In the genomic region with DNA sequence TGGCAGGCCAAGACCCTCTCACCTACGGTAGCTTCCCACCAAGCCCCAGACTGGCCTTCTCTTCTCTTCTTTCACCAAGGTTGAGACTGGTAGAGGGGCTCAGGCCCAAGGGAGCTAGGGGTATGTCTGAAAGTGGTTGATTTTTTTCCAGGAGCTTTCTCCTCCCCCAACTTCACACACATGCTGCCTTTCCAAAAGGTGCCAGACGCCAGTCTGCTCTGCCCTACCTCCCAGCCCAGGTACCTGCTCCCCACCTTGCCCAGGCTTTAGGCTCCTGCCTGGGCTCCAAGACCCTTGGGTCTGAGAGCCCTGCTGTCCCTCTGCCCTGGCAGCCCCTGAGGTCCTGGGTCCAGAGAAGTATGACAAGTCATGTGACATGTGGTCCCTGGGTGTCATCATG, we compare ENCODE assay signal across 21 cellular contexts. TPM values are rescaled to one million over a fixed set of nuclear protein-coding genes. Genes with fewer than 3 reads are reported as not detected.
DNase-seq lines count a peak whose midpoint lies in the region; ATAC-seq, FAIRE-seq and TF ChIP-seq lines count a peak whose summit lies in the region.
"Had no signal": no experiment of that assay in that cellular context is flagged by ENCODE, and none has a peak within 500 bp of the region (broad histone marks: within the 10 kb centered on the region; RNA-seq: fewer than 3 reads in every experiment).

No MANE protein-coding gene starts in this region.

- H3K9ac ChIP-seq in K562 (ENCODE audit: insufficient read depth in 1 of 2, low read depth in 2 of 2, low read length in 2 of 2): no peak overlapping the region
- no peak overlapping the region for H3K9ac ChIP-seq in mesendoderm (ENCODE audit: low read length)

- H3K27me3 Mint-ChIP-seq in activated naive CD8-positive, alpha-beta T cell treated with anti-CD3 and anti-CD28 coated beads for 36 hours: no peaks in the 10 kb centered on the region
- H3K27me3 Mint-ChIP-seq in activated naive CD8-positive, alpha-beta T cell treated with anti-CD3 and anti-CD28 coated beads, Interleukin-2, amount 50 U/mL, for 24 hours: no peaks in the 10 kb centered on the region
- no peaks in the 10 kb centered on the region for H3K27me3 Mint-ChIP-seq in T-helper 17 cell
- H3K27me3 Mint-ChIP-seq: CD4-positive, CD25-positive, alpha-beta regulatory T cell; IgD-negative memory B cell had no signal

- H3K36me3 Mint-ChIP-seq in activated naive CD8-positive, alpha-beta T cell treated with anti-CD3 and anti-CD28 coated beads for 36 hours: peaks cover 16% of the 10 kb centered on the region
- H3K36me3 Mint-ChIP-seq in activated naive CD8-positive, alpha-beta T cell treated with anti-CD3 and anti-CD28 coated beads, Interleukin-2, amount 50 U/mL, for 24 hours (ENCODE audit: low read depth): peaks cover 28% of the 10 kb centered on the region
- peaks cover 6% of the 10 kb centered on the region for H3K36me3 Mint-ChIP-seq in T-helper 17 cell (ENCODE audit: low read depth)

- H3K56ac ChIP-seq in mesendoderm (ENCODE audit: low read length): peak overlapping the region; percentile 44

- H2AFZ ChIP-seq in K562 (ENCODE audit: low read depth, low read length): no peak overlapping the region
- H2AFZ ChIP-seq: PC-9 had no signal

- H3K27me3 ChIP-seq in K562 (ENCODE audit: control insufficient read depth in 2 of 2, insufficient read depth in 2 of 2, low read length in 2 of 2): no peaks in the 10 kb centered on the region
- no peaks in the 10 kb centered on the region for H3K27me3 ChIP-seq in mesendoderm (ENCODE audit: insufficient read depth, low read length, poor library complexity)
- no peaks in the 10 kb centered on the region for H3K27me3 ChIP-seq in uterus

- H3K9me3 ChIP-seq in T-helper 17 cell (ENCODE audit: control insufficient read depth, low read length, poor library complexity, severe bottlenecking): no peaks in the 10 kb centered on the region
- H3K9me3 ChIP-seq in K562 (replicated peaks; ENCODE audit: control insufficient read depth, insufficient read depth, low read depth, low read length): no peaks in the 10 kb centered on the region
- no peaks in the 10 kb centered on the region for H3K9me3 ChIP-seq in uterus

- H3K4me2 ChIP-seq in K562 (ENCODE audit: insufficient read depth, low read length) (no peak overlapping the region), mesendoderm (ENCODE audit: low read length) (no peak overlapping the region)
- H3K4me2 ChIP-seq: PC-9 had no signal

- peaks cover 4% of the 10 kb centered on the region for H3K4me1 Mint-ChIP-seq in activated naive CD8-positive, alpha-beta T cell treated with anti-CD3 and anti-CD28 coated beads for 36 hours
- no peaks in the 10 kb centered on the region for H3K4me1 Mint-ChIP-seq in activated naive CD8-positive, alpha-beta T cell treated with anti-CD3 and anti-CD28 coated beads, Interleukin-2, amount 50 U/mL, for 24 hours
- peaks cover 5% of the 10 kb centered on the region for H3K4me1 Mint-ChIP-seq in T-helper 17 cell
- H3K4me1 Mint-ChIP-seq: IgD-negative memory B cell had no signal

- no peak overlapping the region for H3K4me3 ChIP-seq in K562
- H3K4me3 ChIP-seq in mesendoderm (ENCODE audit: low read length): no peak overlapping the region
- no peak overlapping the region for H3K4me3 ChIP-seq in uterus
- H3K4me3 ChIP-seq: PC-9 had no signal

- H3K9me3 Mint-ChIP-seq in activated naive CD8-positive, alpha-beta T cell treated with anti-CD3 and anti-CD28 coated beads for 36 hours: no peaks in the 10 kb centered on the region
- no peaks in the 10 kb centered on the region for H3K9me3 Mint-ChIP-seq in activated naive CD8-positive, alpha-beta T cell treated with anti-CD3 and anti-CD28 coated beads, Interleukin-2, amount 50 U/mL, for 24 hours
- H3K9me3 Mint-ChIP-seq: CD4-positive, CD25-positive, alpha-beta regulatory T cell; IgD-negative memory B cell had no signal

- H2BK5ac ChIP-seq in mesendoderm (ENCODE audit: low read length): no peak overlapping the region

- no peaks in the 10 kb centered on the region for H3K79me1 ChIP-seq in mesendoderm (ENCODE audit: low read length)

- H3K36me3 ChIP-seq in K562 (ENCODE audit: control insufficient read depth, insufficient read depth, low read length) (peaks cover 66% of the 10 kb centered on the region; the same call in 2 of the 3 replicates), mesendoderm (ENCODE audit: control insufficient read depth, insufficient read depth, low read length) (peaks cover 2% of the 10 kb centered on the region), uterus (no peaks in the 10 kb centered on the region)

- DNase-seq in activated naive CD8-positive, alpha-beta T cell treated with anti-CD3 and anti-CD28 coated beads for 36 hours: no peak
- no peak for DNase-seq in activated naive CD8-positive, alpha-beta T cell treated with anti-CD3 and anti-CD28 coated beads, Interleukin-2, amount 50 U/mL, for 24 hours
- DNase-seq in T-helper 17 cell (no peak), K562 (ENCODE audit: extremely low read depth in 1 of 4, low spot score in 3 of 4) (no peak), mesendoderm (peak; percentile 63), 8988T (no peak), uterus (no peak)
- DNase-seq: CD4-positive, CD25-positive, alpha-beta regulatory T cell; COR-L47; DMS79; Karpas-422; MV-4-11; NCI-H1105 treated with DMSO at 0.1 percent for 48 hours; NCI-H2029 treated with DMSO at 0.1 percent for 48 hours; NCI-H226; NCI-H510A treated with DMSO at 0.1 percent for 48 hours; NCI-H748 treated with DMSO at 0.1 percent for 48 hours; PC-9 had no signal

- no peak overlapping the region for H3K4me3 Mint-ChIP-seq in activated naive CD8-positive, alpha-beta T cell treated with anti-CD3 and anti-CD28 coated beads for 36 hours
- no peak overlapping the region for H3K4me3 Mint-ChIP-seq in activated naive CD8-positive, alpha-beta T cell treated with anti-CD3 and anti-CD28 coated beads, Interleukin-2, amount 50 U/mL, for 24 hours
- no peak overlapping the region for H3K4me3 Mint-ChIP-seq in T-helper 17 cell
- H3K4me3 Mint-ChIP-seq: CD4-positive, CD25-positive, alpha-beta regulatory T cell; IgD-negative memory B cell had no signal

- FAIRE-seq in K562 (lab: Jason Lieb, UNC): no peak
- FAIRE-seq: H54 had no signal

- H3K23ac ChIP-seq in mesendoderm (ENCODE audit: low read length): no peak overlapping the region

- H3K4me1 ChIP-seq in K562 (replicated peaks in 1 of 2; ENCODE audit: control insufficient read depth in 2 of 2, insufficient read depth in 2 of 2, low read length in 2 of 2) (peaks cover 0 to 4% of the 10 kb centered on the region in 2 experiments; a peak in 2 of 5 replicates), mesendoderm (ENCODE audit: control insufficient read depth, low read depth, low read length) (peaks cover 16% of the 10 kb centered on the region), uterus (no peaks in the 10 kb centered on the region)

- no peak for ATAC-seq in activated naive CD8-positive, alpha-beta T cell treated with anti-CD3 and anti-CD28 coated beads, Interleukin-2, amount 50 U/mL, for 24 hours
- ATAC-seq in T-helper 17 cell: no peak
- no peak for ATAC-seq in K562

- BruUV-seq in K562 (replicated peaks; lab: Mats Ljungman, UMichigan): no TSS peak

- H2BK120ac ChIP-seq in mesendoderm (ENCODE audit: low read depth, low read length): no peak overlapping the region

- no peak overlapping the region for H4K8ac ChIP-seq in mesendoderm (ENCODE audit: low read depth, low read length)

- CTCF ChIA-PET in K562 (lab: Yijun Ruan, JAX; ENCODE audit: low intra/inter-chr PET ratio): no interaction called here

- TF ChIP-seq CTCF in K562 (IDR thresholded peaks at IDR 0.05 in 2 of 3, conservative IDR thresholded peaks at IDR 0.05 in 1 of 3; ENCODE audit: insufficient read depth in 2 of 3, low read depth in 1 of 3, low read length in 3 of 3) (no peak), uterus (IDR thresholded peaks at IDR 0.05) (no peak)

- peak overlapping the region; percentile 48 for H3K27ac Mint-ChIP-seq in activated naive CD8-positive, alpha-beta T cell treated with anti-CD3 and anti-CD28 coated beads for 36 hours
- no peak overlapping the region for H3K27ac Mint-ChIP-seq in activated naive CD8-positive, alpha-beta T cell treated with anti-CD3 and anti-CD28 coated beads, Interleukin-2, amount 50 U/mL, for 24 hours
- peak overlapping the region; percentile 43 for H3K27ac Mint-ChIP-seq in T-helper 17 cell
- H3K27ac Mint-ChIP-seq: CD4-positive, CD25-positive, alpha-beta regulatory T cell; IgD-negative memory B cell had no signal

- POLR2A ChIA-PET in K562 (lab: Yijun Ruan, JAX): no interaction called here

- in situ Hi-C loops in K562 (cut with MboI): loop anchor here (25.0 kb wide), 1 partner anchor 1042 kb away; no protein-coding TSS in a partner anchor

- H3K79me2 ChIP-seq in K562 (ENCODE audit: control insufficient read depth, insufficient read depth, low read length) (no peaks in the 10 kb centered on the region), mesendoderm (ENCODE audit: control insufficient read depth, insufficient read depth, low read length) (no peaks in the 10 kb centered on the region)

- H4K20me1 ChIP-seq in K562 (replicated peaks; ENCODE audit: control insufficient read depth, insufficient read depth, low read length): no peaks in the 10 kb centered on the region

- no peak overlapping the region for H2AK5ac ChIP-seq in mesendoderm (ENCODE audit: low read length)

- WGBS in K562 (ENCODE audit: insufficient coverage, low coverage, missing lambda C conversion rate): 80% methylated on average over 1 of the region's 2 CpGs
- no CpG with 5 or more reads among the region's 2 CpGs for WGBS in mesendoderm (ENCODE audit: extremely low coverage, insufficient coverage, low lambda C conversion rate)

- no peak overlapping the region for H2BK15ac ChIP-seq in mesendoderm (replicated peaks; ENCODE audit: low read depth)

- H3K27ac ChIP-seq in K562 (ENCODE audit: extremely low read depth, low read depth, low read length) (no peak overlapping the region), mesendoderm (ENCODE audit: low read depth, low read length) (no peak overlapping the region), uterus (no peak overlapping the region)
- H3K27ac ChIP-seq: PC-9, RWPE1 had no signal

- intact Hi-C loops in K562 (cut with micrococcal nuclease): no loop called here
- intact Hi-C loops in uterus (cut with DNase I; ENCODE audit: low total_unique reads): no loop called here

- no peak for TF ChIP-seq RAD21 in K562 (CRISPR knock-in tag; conservative IDR thresholded peaks at IDR 0.05 in 1 of 2, IDR thresholded peaks at IDR 0.05 in 1 of 2)

- H3K18ac ChIP-seq in mesendoderm (ENCODE audit: low read length): no peak overlapping the region

- H4K5ac ChIP-seq in mesendoderm (ENCODE audit: low read length): no peak overlapping the region

- H3K4ac ChIP-seq in mesendoderm (ENCODE audit: low read depth, low read length): no peak overlapping the region

- TF ChIP-seq EP300 in K562 (IDR thresholded peaks at IDR 0.05; ENCODE audit: low read length): no peak

- no peaks in the 10 kb centered on the region for H3K9me1 ChIP-seq in K562 (ENCODE audit: control insufficient read depth, insufficient read depth, low read length)

- TF ChIP-seq POLR2A in K562 (conservative IDR thresholded peaks at IDR 0.05) (no peak), uterus (IDR thresholded peaks at IDR 0.05) (no peak)

RNA-seq across cellular contexts. Expression of gene MAPKAPK3, which starts 28.4 kb away (rescaled TPM):
- total RNA-seq in activated naive CD8-positive, alpha-beta T cell treated with anti-CD3 and anti-CD28 coated beads for 36 hours: 100 to 1,000 TPM; 166 to 171 TPM
- total RNA-seq in T-helper 17 cell (10 to 100 TPM; 44.7 to 49.2 TPM), K562 (2014; rRNA removed) (43.3 and 51.5 TPM in 2 replicates), K562 (2014; rRNA removed; fragmentation: Illumina TruSeq; extraction: Trizol) (29.9 and 33.3 TPM in 2 replicates), K562 (2015; rRNA removed; fragmentation: Illumina TruSeq; extraction: Trizol) (40.0 and 41.2 TPM in 2 replicates), K562 (2021) (49.6 and 55.1 TPM in 2 replicates), uterus (10 to 100 TPM; 22.0 to 39.1 (median 29.0) TPM)
- total RNA-seq in K562 (2011; cell fraction: chromatin; rRNA removed; ENCODE audit: low replicate concordance): 27.9 and 57.1 TPM in 2 replicates
- 43.4 and 54.2 TPM in 2 replicates for total RNA-seq in K562 (2011; cell fraction: nucleolus; rRNA removed)
- total RNA-seq in K562 (2011; cell fraction: nucleoplasm; rRNA removed): 39.5 and 46.4 TPM in 2 replicates
- polyA plus RNA-seq in K562 (2011; rRNA removed) (56.4 and 60.2 TPM in 2 replicates), K562 (2014; fragmentation: Illumina TruSeq; extraction: Trizol) (54.0 and 55.2 TPM in 2 replicates), K562 (2014; fragmentation: Nextera tagmentation; extraction: Ambion mirVana) (10 to 100 TPM in 1 of 2 experiments, 1 to 10 TPM in 1; 8.0 to 12.2 TPM), K562 (2014; rRNA removed) (34.5 and 47.2 TPM in 2 replicates)
- 66.5 and 92.3 TPM in 2 replicates for polyA plus RNA-seq in K562 (2011; cell fraction: cytosol; rRNA removed)
- 53.3 and 62.7 TPM in 2 replicates for polyA plus RNA-seq in K562 (2011; cell fraction: nucleus; rRNA removed)
- 47.4 and 54.4 TPM in 2 replicates for polyA plus RNA-seq in K562 (2012)
- 42.4 and 60.6 TPM in 2 replicates for polyA minus RNA-seq in K562 (2011; rRNA and poly(A)+ RNA removed)
- 22.8 and 28.5 TPM in 2 replicates for polyA minus RNA-seq in K562 (2011; cell fraction: cytosol; rRNA and poly(A)+ RNA removed)
- polyA minus RNA-seq in K562 (2011; cell fraction: nucleus; rRNA and poly(A)+ RNA removed): 17.6 and 22.2 TPM in 2 replicates
- 35.2 TPM for polyA plus RNA-seq in mesendoderm (2013, experiment 1 of 2)
- 36.3 TPM for polyA plus RNA-seq in mesendoderm (2013, experiment 2 of 2)

RNA-seq across cellular contexts. Expression of gene DOCK3, which starts 29.3 kb away (rescaled TPM):
- 1 to 10 TPM; 1.9 to 2.1 TPM for total RNA-seq in activated naive CD8-positive, alpha-beta T cell treated with anti-CD3 and anti-CD28 coated beads for 36 hours
- total RNA-seq in T-helper 17 cell (1 to 10 TPM; 1.9 to 3.2 TPM), K562 (2014; rRNA removed) (under 0.01 TPM in 1 of 2 replicates, not detected in the other), K562 (2014; rRNA removed; fragmentation: Illumina TruSeq; extraction: Trizol) (under 0.01 TPM in 1 of 2 replicates, not detected in the other), K562 (2015; rRNA removed; fragmentation: Illumina TruSeq; extraction: Trizol) (0.04 TPM in 1 of 2 replicates, not detected in the other), K562 (2021) (0.02 TPM in 2 replicates), uterus (1 to 10 TPM in 1 of 4 donors, under 1 TPM in 3; under 0.01 to 1.6 (median 0.46) TPM)
- total RNA-seq in K562 (2011; cell fraction: chromatin; rRNA removed; ENCODE audit: low replicate concordance): 0.12 and 0.16 TPM in 2 replicates
- under 0.01 TPM in 1 of 2 replicates, not detected in the other for total RNA-seq in K562 (2011; cell fraction: nucleolus; rRNA removed)
- 0.07 TPM in 1 of 2 replicates, not detected in the other for total RNA-seq in K562 (2011; cell fraction: nucleoplasm; rRNA removed)
- polyA plus RNA-seq in K562 (2011; rRNA removed) (0.01 and 0.03 TPM in 2 replicates), K562 (2014; fragmentation: Illumina TruSeq; extraction: Trizol) (not detected in 2 replicates), K562 (2014; fragmentation: Nextera tagmentation; extraction: Ambion mirVana) (under 1 TPM; 0.01 TPM), K562 (2014; rRNA removed) (0.03 TPM in 1 of 2 replicates, not detected in the other)
- under 0.01 and 0.01 TPM in 2 replicates for polyA plus RNA-seq in K562 (2011; cell fraction: cytosol; rRNA removed)
- 0.01 and 0.07 TPM in 2 replicates for polyA plus RNA-seq in K562 (2011; cell fraction: nucleus; rRNA removed)
- polyA plus RNA-seq in K562 (2012): 0.05 and 0.18 TPM in 2 replicates
- polyA minus RNA-seq in K562 (2011; rRNA and poly(A)+ RNA removed): not detected in 2 replicates
- polyA minus RNA-seq in K562 (2011; cell fraction: cytosol; rRNA and poly(A)+ RNA removed): not detected in 2 replicates
- polyA minus RNA-seq in K562 (2011; cell fraction: nucleus; rRNA and poly(A)+ RNA removed): under 0.01 and 0.11 TPM in 2 replicates
- 0.93 TPM for polyA plus RNA-seq in mesendoderm (2013, experiment 1 of 2)
- 0.91 TPM for polyA plus RNA-seq in mesendoderm (2013, experiment 2 of 2)
- polyA plus RNA-seq: IgD-negative memory B cell had no signal

RNA-seq across cellular contexts. Expression of gene CISH, which starts 33.8 kb away (rescaled TPM):
- 100 to 1,000 TPM; 192 to 193 TPM for total RNA-seq in activated naive CD8-positive, alpha-beta T cell treated with anti-CD3 and anti-CD28 coated beads for 36 hours
- total RNA-seq in T-helper 17 cell (10 to 100 TPM; 28.3 to 63.4 TPM), K562 (2014; rRNA removed) (18.3 and 34.5 TPM in 2 replicates), K562 (2014; rRNA removed; fragmentation: Illumina TruSeq; extraction: Trizol) (5.1 and 6.9 TPM in 2 replicates), K562 (2015; rRNA removed; fragmentation: Illumina TruSeq; extraction: Trizol) (12.8 and 15.2 TPM in 2 replicates), K562 (2021) (47.7 and 48.8 TPM in 2 replicates), uterus (10 to 100 TPM in 1 of 4 donors, 1 to 10 TPM in 2, not detected in 1; 2.1 to 12.3 (median 5.6) TPM)
- 49.9 and 136 TPM in 2 replicates for total RNA-seq in K562 (2011; cell fraction: chromatin; rRNA removed; ENCODE audit: low replicate concordance)
- 106 and 113 TPM in 2 replicates for total RNA-seq in K562 (2011; cell fraction: nucleolus; rRNA removed)
- 71.7 and 77.8 TPM in 2 replicates for total RNA-seq in K562 (2011; cell fraction: nucleoplasm; rRNA removed)
- polyA plus RNA-seq in K562 (2011; rRNA removed) (24.8 and 59.4 TPM in 2 replicates), K562 (2014; fragmentation: Illumina TruSeq; extraction: Trizol) (41.9 and 52.8 TPM in 2 replicates), K562 (2014; fragmentation: Nextera tagmentation; extraction: Ambion mirVana) (1 to 10 TPM; 1.7 to 3.5 TPM), K562 (2014; rRNA removed) (29.2 and 38.1 TPM in 2 replicates)
- 64.1 and 81.7 TPM in 2 replicates for polyA plus RNA-seq in K562 (2011; cell fraction: cytosol; rRNA removed)
- 104 and 152 TPM in 2 replicates for polyA plus RNA-seq in K562 (2011; cell fraction: nucleus; rRNA removed)
- 53.6 and 84.7 TPM in 2 replicates for polyA plus RNA-seq in K562 (2012)
- polyA minus RNA-seq in K562 (2011; rRNA and poly(A)+ RNA removed): 30.2 and 35.6 TPM in 2 replicates
- 50.6 and 68.9 TPM in 2 replicates for polyA minus RNA-seq in K562 (2011; cell fraction: cytosol; rRNA and poly(A)+ RNA removed)
- polyA minus RNA-seq in K562 (2011; cell fraction: nucleus; rRNA and poly(A)+ RNA removed): 72.0 and 98.5 TPM in 2 replicates
- polyA plus RNA-seq in mesendoderm (2013, experiment 1 of 2): 2.4 TPM
- 2.3 TPM for polyA plus RNA-seq in mesendoderm (2013, experiment 2 of 2)
